Comparison of ENCODE assay signal across 1 cellular context in the genomic region with DNA sequence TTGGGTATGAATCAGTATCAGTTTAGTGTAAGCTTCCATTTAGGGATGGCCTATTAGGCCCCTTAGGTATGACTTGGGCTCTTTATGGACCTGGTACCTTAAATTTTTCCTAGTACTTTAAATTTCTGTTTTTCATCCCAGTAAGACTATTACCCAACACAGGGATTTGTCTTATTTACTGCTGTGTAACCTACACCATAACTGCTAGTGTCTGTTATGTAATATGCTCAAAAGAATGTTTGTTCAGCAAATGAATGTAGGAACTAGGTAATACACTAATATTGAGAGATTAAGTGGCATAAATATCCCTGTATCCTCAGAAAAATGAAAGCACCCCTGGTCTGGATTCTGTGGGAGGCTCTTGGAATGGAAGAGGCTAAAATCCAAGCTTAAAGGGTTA.
TF ChIP-seq lines count a peak whose summit lies in the region.

No MANE protein-coding gene starts in this region.

TF ChIP-seq in HepG2, 621 proteins besides CTCF, POLR2A, EP300 and RAD21 (continued from another document):
- TF ChIP-seq ATRX (CRISPR knock-in tag; IDR thresholded peaks at IDR 0.05; ENCODE audit: borderline replicate concordance): no peak
- TF ChIP-seq ZSCAN30 (CRISPR knock-in tag; IDR thresholded peaks at IDR 0.05): no peak
- TF ChIP-seq, protein P1, sequence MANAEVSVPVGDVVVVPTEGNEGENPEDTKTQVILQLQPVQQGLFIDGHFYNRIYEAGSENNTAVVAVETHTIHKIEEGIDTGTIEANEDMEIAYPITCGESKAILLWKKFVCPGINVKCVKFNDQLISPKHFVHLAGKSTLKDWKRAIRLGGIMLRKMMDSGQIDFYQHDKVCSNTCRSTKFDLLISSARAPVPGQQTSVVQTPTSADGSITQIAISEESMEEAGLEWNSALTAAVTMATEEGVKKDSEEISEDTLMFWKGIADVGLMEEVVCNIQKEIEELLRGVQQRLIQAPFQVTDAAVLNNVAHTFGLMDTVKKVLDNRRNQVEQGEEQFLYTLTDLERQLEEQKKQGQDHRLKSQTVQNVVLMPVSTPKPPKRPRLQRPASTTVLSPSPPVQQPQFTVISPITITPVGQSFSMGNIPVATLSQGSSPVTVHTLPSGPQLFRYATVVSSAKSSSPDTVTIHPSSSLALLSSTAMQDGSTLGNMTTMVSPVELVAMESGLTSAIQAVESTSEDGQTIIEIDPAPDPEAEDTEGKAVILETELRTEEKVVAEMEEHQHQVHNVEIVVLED (CRISPR knock-in tag; IDR thresholded peaks at IDR 0.05; ENCODE audit: borderline replicate concordance): no peak
- TF ChIP-seq ZNF124 (CRISPR knock-in tag; IDR thresholded peaks at IDR 0.05): no peak
- TF ChIP-seq, protein P2, sequence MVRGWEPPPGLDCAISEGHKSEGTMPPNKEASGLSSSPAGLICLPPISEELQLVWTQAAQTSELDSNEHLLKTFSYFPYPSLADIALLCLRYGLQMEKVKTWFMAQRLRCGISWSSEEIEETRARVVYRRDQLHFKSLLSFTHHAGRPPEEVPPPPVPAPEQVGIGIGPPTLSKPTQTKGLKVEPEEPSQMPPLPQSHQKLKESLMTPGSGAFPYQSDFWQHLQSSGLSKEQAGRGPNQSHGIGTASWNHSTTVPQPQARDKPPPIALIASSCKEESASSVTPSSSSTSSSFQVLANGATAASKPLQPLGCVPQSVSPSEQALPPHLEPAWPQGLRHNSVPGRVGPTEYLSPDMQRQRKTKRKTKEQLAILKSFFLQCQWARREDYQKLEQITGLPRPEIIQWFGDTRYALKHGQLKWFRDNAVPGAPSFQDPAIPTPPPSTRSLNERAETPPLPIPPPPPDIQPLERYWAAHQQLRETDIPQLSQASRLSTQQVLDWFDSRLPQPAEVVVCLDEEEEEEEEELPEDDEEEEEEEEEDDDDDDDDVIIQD (CRISPR knock-in tag; IDR thresholded peaks at IDR 0.05; ENCODE audit: low read depth): no peak
- TF ChIP-seq ZNF547 (CRISPR knock-in tag; IDR thresholded peaks at IDR 0.05): no peak
- no peak for TF ChIP-seq ZNF782 (CRISPR knock-in tag; IDR thresholded peaks at IDR 0.05; ENCODE audit: borderline replicate concordance)
- TF ChIP-seq ZNF451 (CRISPR knock-in tag; IDR thresholded peaks at IDR 0.05): no peak
- no peak for TF ChIP-seq ZFP41 (CRISPR knock-in tag; IDR thresholded peaks at IDR 0.05; ENCODE audit: borderline replicate concordance)
- no peak for TF ChIP-seq ZNF557 (CRISPR knock-in tag; IDR thresholded peaks at IDR 0.05)
- TF ChIP-seq, protein P3, sequence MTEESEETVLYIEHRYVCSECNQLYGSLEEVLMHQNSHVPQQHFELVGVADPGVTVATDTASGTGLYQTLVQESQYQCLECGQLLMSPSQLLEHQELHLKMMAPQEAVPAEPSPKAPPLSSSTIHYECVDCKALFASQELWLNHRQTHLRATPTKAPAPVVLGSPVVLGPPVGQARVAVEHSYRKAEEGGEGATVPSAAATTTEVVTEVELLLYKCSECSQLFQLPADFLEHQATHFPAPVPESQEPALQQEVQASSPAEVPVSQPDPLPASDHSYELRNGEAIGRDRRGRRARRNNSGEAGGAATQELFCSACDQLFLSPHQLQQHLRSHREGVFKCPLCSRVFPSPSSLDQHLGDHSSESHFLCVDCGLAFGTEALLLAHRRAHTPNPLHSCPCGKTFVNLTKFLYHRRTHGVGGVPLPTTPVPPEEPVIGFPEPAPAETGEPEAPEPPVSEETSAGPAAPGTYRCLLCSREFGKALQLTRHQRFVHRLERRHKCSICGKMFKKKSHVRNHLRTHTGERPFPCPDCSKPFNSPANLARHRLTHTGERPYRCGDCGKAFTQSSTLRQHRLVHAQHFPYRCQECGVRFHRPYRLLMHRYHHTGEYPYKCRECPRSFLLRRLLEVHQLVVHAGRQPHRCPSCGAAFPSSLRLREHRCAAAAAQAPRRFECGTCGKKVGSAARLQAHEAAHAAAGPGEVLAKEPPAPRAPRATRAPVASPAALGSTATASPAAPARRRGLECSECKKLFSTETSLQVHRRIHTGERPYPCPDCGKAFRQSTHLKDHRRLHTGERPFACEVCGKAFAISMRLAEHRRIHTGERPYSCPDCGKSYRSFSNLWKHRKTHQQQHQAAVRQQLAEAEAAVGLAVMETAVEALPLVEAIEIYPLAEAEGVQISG (CRISPR knock-in tag; IDR thresholded peaks at IDR 0.05): no peak
- no peak for TF ChIP-seq ZNF549 (CRISPR knock-in tag; IDR thresholded peaks at IDR 0.05)
- no peak for TF ChIP-seq RBM22 (optimal IDR thresholded peaks at IDR 0.05; ENCODE audit: low read length)
